ENCODE assay signal across 8 cellular contexts in genomic region chr4:103008875-103009729, GRCh38. TPM values are rescaled to one million over a fixed set of nuclear protein-coding genes. Genes with fewer than 3 reads are reported as not detected.
DNase-seq lines count a peak whose midpoint lies in the region; ATAC-seq and TF ChIP-seq lines count a peak whose summit lies in the region.

No MANE protein-coding gene starts in this region.

- in situ Hi-C loops in astrocyte of the spinal cord (cut with HindIII; ENCODE audit: low sequenced_read_pairs), result no loop called here

- no peak overlapping the region for H3K4me3 ChIP-seq in astrocyte of the spinal cord (ENCODE audit: low read depth, low read length)

- DNase-seq in DMS114 treated with DMSO at 0.1 percent for 48 hours (lab: John Stamatoyannopoulos, UW; ENCODE audit: unreplicated experiment) (peak; percentile 47), NCI-H460 (ENCODE audit: extremely low read depth, low read depth) (peak; percentile 54), astrocyte of the spinal cord (ENCODE audit: low read depth, low spot score) (peak; percentile 75), iPS DF 19.7 (ENCODE audit: low read depth, low spot score) (peak; percentile 15), smooth muscle cell of the brain vasculature (ENCODE audit: low read depth, low spot score) (peak; percentile 57), cortex of kidney (lab: John Stamatoyannopoulos, UW) (no peak)

- TF ChIP-seq CTCF in astrocyte of the spinal cord (IDR thresholded peaks at IDR 0.05; ENCODE audit: low read depth, low read length), result peak; percentile 60

- ATAC-seq in GM18907 (IDR thresholded peaks at IDR 0.05; ENCODE audit: unreplicated experiment) (peak; percentile 86), HG03135 (IDR thresholded peaks at IDR 0.05; ENCODE audit: unreplicated experiment) (peak; percentile 79)

RNA-seq across cellular contexts. Expression of gene SLC9B1, which starts 10.4 kb away (rescaled TPM):
- 0.12 and 0.26 TPM in 2 replicates for total RNA-seq in NCI-H460 (2014; rRNA removed; shearing (Covaris generic))
- polyA plus RNA-seq in NCI-H460 (2014; cell fraction: nucleus; rRNA removed), result 1.5 TPM in 1 of 2 replicates, not detected in the other
